Comparison of ENCODE assay signal across 15 cellular contexts in genomic region chr10:92816106-92816505, GRCh38. TPM values are rescaled to one million over a fixed set of nuclear protein-coding genes. Genes with fewer than 3 reads are reported as not detected.
DNase-seq lines count a peak whose midpoint lies in the region; ATAC-seq and TF ChIP-seq lines count a peak whose summit lies in the region.
"Had no signal": no experiment of that assay in that cellular context is flagged by ENCODE, and none has a peak within 500 bp of the region (broad histone marks: within the 10 kb centered on the region; RNA-seq: fewer than 3 reads in every experiment).

No MANE protein-coding gene starts in this region.

- TF ChIP-seq CTCF in right lobe of liver (IDR thresholded peaks at IDR 0.05) = no peak

- DNase-seq in AG08396 (ENCODE audit: low spot score) = peak; percentile 37
- peak; percentile 72 for DNase-seq in HCEC 1CT
- peak; percentile 99 for DNase-seq in dermis blood vessel endothelial cell
- no peak for DNase-seq in right lobe of liver
- no peak for DNase-seq in mesenteric fat pad (ENCODE audit: low spot score)
- DNase-seq in OCI-M2 (lab: John Stamatoyannopoulos, UW; ENCODE audit: unreplicated experiment) = no peak
- DNase-seq in stimulated activated CD4-positive, alpha-beta T cell treated with anti-CD3 and anti-CD28 coated beads, Interleukin-4, amount 100 ng/mL, for 1 hour = no peak
- DNase-seq: activated CD4-positive, alpha-beta T cell treated with anti-CD3 and anti-CD28 coated beads, Interleukin-2, amount 10 ng/mL, durations not matched to agents 24 days and 14 days; activated naive CD4-positive, alpha-beta T cell treated with anti-CD3 and anti-CD28 coated beads for 36 hours; brain microvascular endothelial cell; NCI-H2029 treated with DMSO at 0.1 percent for 48 hours; NCI-H524 treated with DMSO at 0.1 percent for 48 hours had no signal

- no peak overlapping the region for H3K4me3 ChIP-seq in right lobe of liver
- H3K4me3 ChIP-seq: BLaER1, SK-N-MC had no signal

- H3K36me3 ChIP-seq in right lobe of liver = no peaks in the 10 kb centered on the region
- H3K36me3 ChIP-seq: BLaER1, brain microvascular endothelial cell had no signal

- 33% methylated on average over 1 of the region's 1 CpG for WGBS in right lobe of liver (ENCODE audit: insufficient coverage, low coverage, low lambda C conversion rate, missing lambda C conversion rate)

- intact Hi-C loops in right lobe of liver (cut with DNase I) = no loop called here

- ATAC-seq in right lobe of liver (peak; percentile 30 to 86 (median 59)), HG02759 (IDR thresholded peaks at IDR 0.05; ENCODE audit: unreplicated experiment) (no peak)

- H3K27me3 ChIP-seq in right lobe of liver = no peaks in the 10 kb centered on the region
- H3K27me3 ChIP-seq: BLaER1, brain microvascular endothelial cell had no signal

- H3K27ac ChIP-seq in right lobe of liver = no peak overlapping the region
- H3K27ac ChIP-seq: BLaER1, brain microvascular endothelial cell, SK-N-MC had no signal

- TF ChIP-seq POLR2A in right lobe of liver (IDR thresholded peaks at IDR 0.05) = no peak

- no peaks in the 10 kb centered on the region for H3K9me3 ChIP-seq in right lobe of liver
- H3K9me3 ChIP-seq: BLaER1 had no signal

- H3K4me1 ChIP-seq in right lobe of liver = no peaks in the 10 kb centered on the region
- H3K4me1 ChIP-seq: BLaER1 had no signal

RNA-seq across cellular contexts. Expression of gene EXOC6, which starts 32.2 kb away (rescaled TPM):
- total RNA-seq in dermis blood vessel endothelial cell (364 and 485 TPM in 2 replicates), right lobe of liver (10 to 100 TPM in 3 of 6 experiments, 1 to 10 TPM in 3; 5.5 to 15.6 (median 9.9) TPM), mesenteric fat pad (12.3 TPM)

Comparison
In these comparisons a context has a peak if more than half of its experiments do, and no peak if none do; other contexts are left out.
1. DNase-seq: peak in AG08396 (single experiment), HCEC 1CT (single experiment) and dermis blood vessel endothelial cell (single experiment); none in right lobe of liver (0 of 3), mesenteric fat pad (single experiment), OCI-M2 (single experiment) and stimulated activated CD4-positive, alpha-beta T cell treated with anti-CD3 and anti-CD28 coated beads, Interleukin-4, amount 100 ng/mL, for 1 hour (single experiment).
2. RNA of gene EXOC6, which starts 32.2 kb away (total RNA-seq): 364 to 485 TPM in dermis blood vessel endothelial cell; 12.3 TPM in mesenteric fat pad (single experiment) and 5.5 to 15.6 TPM in right lobe of liver; every median in the first group is over 10 times any median in the second.